1 cellular context compared by ENCODE assay signal in genomic region chr1:191099696-191100095, GRCh38.
TF ChIP-seq lines count a peak whose summit lies in the region.

No MANE protein-coding gene starts in this region.

TF ChIP-seq in H1, 55 proteins besides CTCF, POLR2A, EP300 and RAD21:
- TF ChIP-seq CHD7 (IDR thresholded peaks at IDR 0.05; ENCODE audit: insufficient replicate concordance, low read length) (no peak), SUZ12 (IDR thresholded peaks at IDR 0.05; ENCODE audit: low read length) (no peak), SP2 (IDR thresholded peaks at IDR 0.05; ENCODE audit: low read length) (no peak), FOSL1 (IDR thresholded peaks at IDR 0.05; ENCODE audit: insufficient read depth, low read depth, low read length) (no peak), JUN (IDR thresholded peaks at IDR 0.05; ENCODE audit: low read depth, low read length) (no peak)
TF ChIP-seq in H1: peak in this region for 0.
